10 cellular contexts compared by ENCODE assay signal in genomic region chr6:146901940-146902816, GRCh38.
DNase-seq lines count a peak whose midpoint lies in the region; ATAC-seq and TF ChIP-seq lines count a peak whose summit lies in the region.
"Had no signal": no experiment of that assay in that cellular context is flagged by ENCODE, and none has a peak within 500 bp of the region (broad histone marks: within the 10 kb centered on the region; RNA-seq: fewer than 3 reads in every experiment).

No MANE protein-coding gene starts in this region.

- POLR2A ChIA-PET in activated CD4-positive, alpha-beta memory T cell treated with anti-CD3 and anti-CD28 coated beads for 36 hours (lab: Charles Lee): no interaction called here

- TF ChIP-seq CTCF in AG10803 (conservative IDR thresholded peaks at IDR 0.05; ENCODE audit: low read length) (peak; percentile 42), HL-60 (IDR thresholded peaks at IDR 0.05; ENCODE audit: insufficient read depth, low read length) (peak; percentile 16)

- ATAC-seq in GM18517 (IDR thresholded peaks at IDR 0.05; ENCODE audit: unreplicated experiment): no peak

- H3K4me3 Mint-ChIP-seq in activated CD4-positive, alpha-beta memory T cell treated with anti-CD3 and anti-CD28 coated beads for 36 hours: no peak overlapping the region

- no peaks in the 10 kb centered on the region for H3K9me3 ChIP-seq in SJSA1 (replicated peaks)

- DNase-seq in AG10803 (ENCODE audit: low read depth) (no peak), HL-60 (ENCODE audit: low read depth in 1 of 2, low spot score in 1 of 2) (no peak), SJSA1 (ENCODE audit: low read depth in 1 of 2, low spot score in 2 of 2) (no peak), fibroblast of peridontal ligament (ENCODE audit: extremely low read depth) (peak; percentile 68), NCI-H345 treated with DMSO at 0.1 percent for 48 hours (lab: John Stamatoyannopoulos, UW; ENCODE audit: unreplicated experiment) (no peak), SIG-M5 treated with dmso at 0.1 percent for 504 hours (lab: John Stamatoyannopoulos, UW; ENCODE audit: unreplicated experiment) (no peak)
- DNase-seq in activated CD4-positive, alpha-beta memory T cell treated with anti-CD3 and anti-CD28 coated beads for 36 hours: no peak
- DNase-seq: hippocampal formation, NCI-H2081 treated with DMSO at 0.1 percent for 48 hours had no signal

- H3K4me1 Mint-ChIP-seq in activated CD4-positive, alpha-beta memory T cell treated with anti-CD3 and anti-CD28 coated beads for 36 hours (ENCODE audit: low read depth): no peaks in the 10 kb centered on the region

- H3K36me3 ChIP-seq in SJSA1: no peaks in the 10 kb centered on the region

- H3K36me3 Mint-ChIP-seq in activated CD4-positive, alpha-beta memory T cell treated with anti-CD3 and anti-CD28 coated beads for 36 hours: no peaks in the 10 kb centered on the region

- H3K4me1 ChIP-seq in SJSA1 (replicated peaks): peaks cover 29% of the 10 kb centered on the region

- no peaks in the 10 kb centered on the region for H3K27me3 ChIP-seq in HL-60 (ENCODE audit: insufficient read depth, poor library complexity, severe bottlenecking)
- no peaks in the 10 kb centered on the region for H3K27me3 ChIP-seq in SJSA1 (replicated peaks)

- no peaks in the 10 kb centered on the region for H3K9me3 Mint-ChIP-seq in activated CD4-positive, alpha-beta memory T cell treated with anti-CD3 and anti-CD28 coated beads for 36 hours

- no peaks in the 10 kb centered on the region for H3K27me3 Mint-ChIP-seq in activated CD4-positive, alpha-beta memory T cell treated with anti-CD3 and anti-CD28 coated beads for 36 hours

- H3K4me3 ChIP-seq in AG10803 (ENCODE audit: low read length) (no peak overlapping the region), HL-60 (replicated peaks; ENCODE audit: insufficient read depth, low read length) (no peak overlapping the region), SJSA1 (no peak overlapping the region)

- no peak overlapping the region; the same call in 1 of the 2 replicates for H3K27ac ChIP-seq in HL-60 (replicated peaks)
- peak overlapping the region; percentile 52 for H3K27ac ChIP-seq in SJSA1

- no peak overlapping the region for H3K27ac Mint-ChIP-seq in activated CD4-positive, alpha-beta memory T cell treated with anti-CD3 and anti-CD28 coated beads for 36 hours

- intact Hi-C loops in activated CD4-positive, alpha-beta memory T cell treated with anti-CD3 and anti-CD28 coated beads for 36 hours (cut with micrococcal nuclease): loop anchor here (1.0 kb wide), 1 partner anchor 383 kb away; no protein-coding TSS in a partner anchor

- CTCF ChIA-PET in activated CD4-positive, alpha-beta memory T cell treated with anti-CD3 and anti-CD28 coated beads for 36 hours (lab: Charles Lee): interaction anchor here (1.5 kb wide), 1 partner anchor 14 kb away, joined by 3 read pairs; no protein-coding TSS in a partner anchor
